In the genomic region with DNA sequence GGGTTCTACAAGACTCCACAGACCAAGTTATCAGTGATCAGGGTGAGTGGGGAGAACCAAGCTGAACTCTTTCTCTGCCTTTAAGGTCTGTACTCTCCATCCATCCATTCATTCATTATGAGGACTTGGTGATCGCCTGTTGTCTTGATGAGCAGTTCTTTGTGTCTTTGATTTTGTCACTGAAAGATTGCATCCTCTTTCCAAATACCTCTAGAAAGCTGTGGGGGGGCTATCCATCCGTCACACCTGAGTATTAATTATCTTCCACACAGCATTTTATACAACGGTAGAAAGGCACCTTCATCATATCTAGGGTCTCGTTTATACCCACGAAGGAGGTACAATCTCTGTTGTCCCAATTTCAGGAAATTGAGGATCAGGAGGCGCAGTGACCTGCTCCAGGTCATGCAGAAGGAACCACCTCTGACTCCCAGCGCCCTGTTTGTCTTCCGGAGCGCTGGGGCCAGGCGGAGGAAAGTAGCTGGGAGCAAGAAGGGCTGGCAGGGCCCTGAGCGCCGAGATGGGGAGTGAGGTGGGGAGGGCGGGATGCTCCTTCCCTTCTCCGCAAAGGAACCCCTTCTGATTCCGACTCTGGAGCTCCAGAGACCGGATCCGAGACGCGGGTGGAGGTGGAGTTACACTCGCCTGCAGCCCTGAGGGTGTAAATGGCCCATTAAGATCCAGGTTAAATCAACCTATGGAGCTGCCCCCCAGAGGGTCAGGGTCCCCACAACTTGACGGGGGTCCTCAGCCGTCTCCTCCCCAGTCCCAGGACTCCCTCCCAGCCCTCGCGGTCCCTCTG, we compare ENCODE assay signal across 8 cellular contexts. TPM values are rescaled to one million over a fixed set of nuclear protein-coding genes. Genes with fewer than 3 reads are reported as not detected.
A peak's percentile ranks its signal among the peaks of the same experiment; 100 is the strongest.
DNase-seq lines count a peak whose midpoint lies in the region; ATAC-seq and TF ChIP-seq lines count a peak whose summit lies in the region.

No MANE protein-coding gene starts in this region.

- POLR2A ChIA-PET in A673 (lab: Charles Lee; ENCODE audit: low non-redundant PET) = no interaction called here

- H3K4me1 Mint-ChIP-seq in activated naive CD8-positive, alpha-beta T cell treated with anti-CD3 and anti-CD28 coated beads, Interleukin-2, amount 50 U/mL, for 24 hours = peaks cover 35% of the 10 kb centered on the region

- H3K9me3 ChIP-seq in A673 (ENCODE audit: low read depth, low read length, poor library complexity, severe bottlenecking) = no peaks in the 10 kb centered on the region
- no peaks in the 10 kb centered on the region for H3K9me3 ChIP-seq in testis

- no peaks in the 10 kb centered on the region for H3K27me3 Mint-ChIP-seq in activated naive CD8-positive, alpha-beta T cell treated with anti-CD3 and anti-CD28 coated beads, Interleukin-2, amount 50 U/mL, for 24 hours

- CTCF ChIA-PET in A673 (lab: Charles Lee) = interaction anchor here (0.6 to 1.3 kb wide), 3 partner anchors 14 to 206 kb away, joined by 3 to 4 read pairs (median 3); no protein-coding TSS in a partner anchor

- no peaks in the 10 kb centered on the region for H3K9me3 Mint-ChIP-seq in activated naive CD8-positive, alpha-beta T cell treated with anti-CD3 and anti-CD28 coated beads, Interleukin-2, amount 50 U/mL, for 24 hours

- H3K27ac ChIP-seq in A673 (ENCODE audit: low read depth, low read length, poor library complexity, severe bottlenecking) (no peak overlapping the region), testis (no peak overlapping the region)

- no peaks in the 10 kb centered on the region for H3K36me3 ChIP-seq in A673 (ENCODE audit: insufficient read depth, low read length, poor library complexity, severe bottlenecking)
- no peaks in the 10 kb centered on the region for H3K36me3 ChIP-seq in kidney epithelial cell (ENCODE audit: control insufficient read depth, insufficient read depth, low read length)
- no peaks in the 10 kb centered on the region for H3K36me3 ChIP-seq in testis (ENCODE audit: low read depth, missing control alignments)

- H3K4me3 ChIP-seq in A673 (ENCODE audit: low read depth, low read length, poor library complexity, severe bottlenecking) (peak overlapping the region; percentile 61), kidney epithelial cell (ENCODE audit: low read depth, low read length) (peak overlapping the region; percentile 66), testis (peak overlapping the region; percentile 53 to 64)

- peak; percentile 32 for ATAC-seq in GM18873 (IDR thresholded peaks at IDR 0.05; ENCODE audit: low FRiP score, unreplicated experiment)
- peak; percentile 36 for ATAC-seq in HG03108 (IDR thresholded peaks at IDR 0.05; ENCODE audit: unreplicated experiment)
- no peak for ATAC-seq in activated naive CD8-positive, alpha-beta T cell treated with anti-CD3 and anti-CD28 coated beads, Interleukin-2, amount 50 U/mL, for 24 hours

- no peak overlapping the region for H3K27ac Mint-ChIP-seq in activated naive CD8-positive, alpha-beta T cell treated with anti-CD3 and anti-CD28 coated beads, Interleukin-2, amount 50 U/mL, for 24 hours

- TF ChIP-seq CTCF in A673 (conservative IDR thresholded peaks at IDR 0.05; ENCODE audit: low read depth, low read length) (no peak), kidney epithelial cell (IDR thresholded peaks at IDR 0.05; ENCODE audit: insufficient read depth, low read length, poor library complexity, severe bottlenecking) (no peak), testis (IDR thresholded peaks at IDR 0.05) (no peak)

- TF ChIP-seq POLR2A in testis (IDR thresholded peaks at IDR 0.05) = no peak

- H3K4me1 ChIP-seq in A673 (ENCODE audit: insufficient read depth, low read length, poor library complexity, severe bottlenecking) (peaks cover 12% of the 10 kb centered on the region), testis (peaks cover 10% of the 10 kb centered on the region)

- DNase-seq in A673 (ENCODE audit: low spot score) (no peak), kidney epithelial cell (ENCODE audit: low read depth) (no peak), testis (no peak), MV-4-11 (lab: John Stamatoyannopoulos, UW) (no peak), ecto neural progenitor cell (ENCODE audit: low spot score) (no peak)
- no peak for DNase-seq in activated naive CD8-positive, alpha-beta T cell treated with anti-CD3 and anti-CD28 coated beads, Interleukin-2, amount 50 U/mL, for 24 hours

- BruUV-seq in A673 (replicated peaks; lab: Mats Ljungman, UMichigan) = no TSS peak

- no peaks in the 10 kb centered on the region for H3K36me3 Mint-ChIP-seq in activated naive CD8-positive, alpha-beta T cell treated with anti-CD3 and anti-CD28 coated beads, Interleukin-2, amount 50 U/mL, for 24 hours (ENCODE audit: low read depth)

- H3K27me3 ChIP-seq in A673 (replicated peaks; ENCODE audit: insufficient read depth, low read depth, low read length, poor library complexity) (no peaks in the 10 kb centered on the region), kidney epithelial cell (ENCODE audit: control insufficient read depth, insufficient read depth, low read length) (no peaks in the 10 kb centered on the region), testis (no peaks in the 10 kb centered on the region)

- H3K4me3 Mint-ChIP-seq in activated naive CD8-positive, alpha-beta T cell treated with anti-CD3 and anti-CD28 coated beads, Interleukin-2, amount 50 U/mL, for 24 hours = peak overlapping the region; percentile 65

- WGBS in testis, 2 donors = 16 to 18% methylated on average over 12 to 23 of the region's 24 CpGs

- intact Hi-C loops in A673 (cut with micrococcal nuclease; ENCODE audit: unreplicated experiment) (no loop called here), testis (cut with DNase I; ENCODE audit: low total_unique reads) (no loop called here)

RNA-seq across cellular contexts. Expression of a gene that starts 0.6 kb away (rescaled TPM):
- 6.9 and 8.6 TPM in 2 replicates for total RNA-seq in A673 (2021)
- 4.9 and 7.5 TPM in 2 replicates for total RNA-seq in kidney epithelial cell
- total RNA-seq in testis = 100 to 1,000 TPM in 1 of 2 donors, 10 to 100 TPM in 1; 71.7 to 108 TPM
- 25.3 TPM for polyA plus RNA-seq in testis (ENCODE audit: insufficient read depth, low read depth, low replicate concordance)

RNA-seq across cellular contexts. Expression of a gene that starts 52.3 kb away (rescaled TPM):
- total RNA-seq in A673 (2021) (91.2 and 116 TPM in 2 replicates), kidney epithelial cell (24.5 and 34.9 TPM in 2 replicates), testis (10 to 100 TPM; 74.5 to 93.1 TPM)
- polyA plus RNA-seq in testis (ENCODE audit: insufficient read depth, low read depth, low replicate concordance) = 85.6 TPM
